ENCODE assay signal across 25 cellular contexts in the genomic region with DNA sequence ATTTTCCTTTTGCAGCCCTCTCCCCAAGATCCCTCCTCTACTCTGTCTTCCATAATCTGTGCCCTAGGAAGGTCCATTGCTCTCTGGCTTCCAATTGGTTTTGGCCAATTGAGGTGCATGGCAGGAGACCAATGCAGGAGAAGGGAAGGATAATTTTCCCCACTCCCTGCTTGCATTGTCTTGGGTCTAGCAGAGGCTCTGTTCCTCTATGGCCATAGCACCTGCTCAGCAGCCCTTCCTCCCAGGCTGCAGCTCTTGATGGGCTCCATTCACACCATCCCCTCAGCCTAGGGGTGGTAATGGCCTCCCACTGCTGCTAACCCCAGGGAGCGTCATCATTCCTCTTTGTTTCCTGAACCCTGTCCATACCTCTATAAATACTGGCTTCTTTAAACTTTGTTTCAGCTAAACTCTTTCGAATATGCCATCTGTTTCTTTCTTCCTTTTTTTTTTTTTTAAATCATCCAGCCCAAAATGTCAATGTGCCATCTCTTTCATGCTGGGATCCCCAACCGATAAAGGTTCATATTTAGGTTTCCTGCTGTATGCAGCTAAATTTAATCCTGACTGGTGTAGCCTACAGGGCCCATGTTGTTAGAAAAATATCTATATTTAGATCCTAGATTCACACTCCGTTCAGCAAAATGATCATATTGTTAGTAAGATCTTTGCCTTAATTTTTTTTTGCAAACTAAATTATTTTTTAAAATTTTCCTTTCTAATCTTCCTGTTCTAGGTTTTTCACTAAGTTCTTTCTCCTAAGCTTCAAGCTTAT.
"Had no signal": no experiment of that assay in that cellular context is flagged by ENCODE, and none has a peak within 500 bp of the region (broad histone marks: within the 10 kb centered on the region; RNA-seq: fewer than 3 reads in every experiment).

No MANE protein-coding gene starts in this region.

- H3K27me3 Mint-ChIP-seq: activated B cell treated with CpG ODN at 0.5 μM for 24 hours; activated CD4-positive, alpha-beta memory T cell treated with anti-CD3 and anti-CD28 coated beads, Interleukin-2, amount 10 ng/mL, durations not matched to agents 7 days and 5 days; activated naive CD4-positive, alpha-beta T cell treated with anti-CD3 and anti-CD28 coated beads, Interleukin-2, amount 10 ng/mL, durations not matched to agents 7 days and 5 days; activated naive CD8-positive, alpha-beta T cell treated with anti-CD3 and anti-CD28 coated beads, Interleukin-2, amount 50 U/mL, for 24 hours; naive thymus-derived CD4-positive, alpha-beta T cell had no signal

- H2AFZ ChIP-seq: neural progenitor cell had no signal

- H3K4me1 Mint-ChIP-seq: activated B cell treated with CpG ODN at 0.5 μM for 24 hours; activated CD4-positive, alpha-beta memory T cell treated with anti-CD3 and anti-CD28 coated beads, Interleukin-2, amount 10 ng/mL, durations not matched to agents 7 days and 5 days; activated naive CD4-positive, alpha-beta T cell treated with anti-CD3 and anti-CD28 coated beads, Interleukin-2, amount 10 ng/mL, durations not matched to agents 7 days and 5 days; activated naive CD8-positive, alpha-beta T cell treated with anti-CD3 and anti-CD28 coated beads, Interleukin-2, amount 50 U/mL, for 24 hours; neural progenitor cell had no signal

- H3K9ac ChIP-seq: neural progenitor cell had no signal

- H3K27ac ChIP-seq: body of pancreas, cardiac muscle cell, heart right ventricle, left lung, neural progenitor cell, sigmoid colon, thoracic aorta, upper lobe of left lung had no signal

- H3K4me1 ChIP-seq: body of pancreas, left lung, neural progenitor cell, sigmoid colon, upper lobe of left lung had no signal

- H3K27ac Mint-ChIP-seq: activated B cell treated with CpG ODN at 0.5 μM for 24 hours; activated CD4-positive, alpha-beta memory T cell treated with anti-CD3 and anti-CD28 coated beads, Interleukin-2, amount 10 ng/mL, durations not matched to agents 7 days and 5 days; activated naive CD4-positive, alpha-beta T cell treated with anti-CD3 and anti-CD28 coated beads, Interleukin-2, amount 10 ng/mL, durations not matched to agents 7 days and 5 days; activated naive CD8-positive, alpha-beta T cell treated with anti-CD3 and anti-CD28 coated beads, Interleukin-2, amount 50 U/mL, for 24 hours; activated T-cell treated with anti-CD3 and anti-CD28 coated beads, Interleukin-2, amount 50 U/mL, for 72 hours; neural progenitor cell had no signal

- H3K36me3 Mint-ChIP-seq: neural progenitor cell had no signal

- H3K36me3 ChIP-seq: cardiac muscle cell, heart right ventricle, left lung, neural progenitor cell, sigmoid colon, thoracic aorta, upper lobe of left lung had no signal

- H3K9me3 ChIP-seq: body of pancreas, left lung, sigmoid colon, thoracic aorta, upper lobe of left lung had no signal

- H3K4me3 Mint-ChIP-seq: activated B cell treated with CpG ODN at 0.5 μM for 24 hours; activated CD4-positive, alpha-beta memory T cell treated with anti-CD3 and anti-CD28 coated beads, Interleukin-2, amount 10 ng/mL, durations not matched to agents 7 days and 5 days; activated naive CD4-positive, alpha-beta T cell treated with anti-CD3 and anti-CD28 coated beads, Interleukin-2, amount 10 ng/mL, durations not matched to agents 7 days and 5 days; activated naive CD8-positive, alpha-beta T cell treated with anti-CD3 and anti-CD28 coated beads, Interleukin-2, amount 50 U/mL, for 24 hours; activated T-cell treated with anti-CD3 and anti-CD28 coated beads, Interleukin-2, amount 50 U/mL, for 72 hours; naive thymus-derived CD4-positive, alpha-beta T cell; neural progenitor cell had no signal

- DNase-seq: activated B cell treated with CpG ODN at 0.5 μM for 24 hours; activated CD4-positive, alpha-beta memory T cell treated with anti-CD3 and anti-CD28 coated beads, Interleukin-2, amount 10 ng/mL, durations not matched to agents 7 days and 5 days; activated CD4-positive, alpha-beta T cell treated with anti-CD3 and anti-CD28 coated beads for 4 hours; activated effector memory CD4-positive, alpha-beta T cell treated with anti-CD3 and anti-CD28 coated beads, Interleukin-2, amount 50 U/mL, for 16 hours; activated naive CD4-positive, alpha-beta T cell treated with anti-CD3 and anti-CD28 coated beads, Interleukin-2, amount 10 ng/mL, durations not matched to agents 7 days and 5 days; activated naive CD8-positive, alpha-beta T cell treated with anti-CD3 and anti-CD28 coated beads, Interleukin-2, amount 50 U/mL, for 24 hours; activated T-cell treated with anti-CD3 and anti-CD28 coated beads, Interleukin-2, amount 50 U/mL, for 72 hours; anterior cingulate cortex; body of pancreas; foreskin fibroblast; heart right ventricle; kidney glomerular epithelial cell; left lung; naive thymus-derived CD4-positive, alpha-beta T cell; sigmoid colon; stimulated activated CD4-positive, alpha-beta T cell treated with anti-CD3 and anti-CD28 coated beads, Interleukin-2, amount 100 ng/mL, for 48 hours; stimulated activated CD8-positive, alpha-beta memory T cell treated with anti-CD3 and anti-CD28 coated beads, Interleukin-4, amount 100 ng/mL, for 48 hours; stimulated activated naive CD4-positive, alpha-beta T cell; T-helper 9 cell; upper lobe of left lung had no signal

- H3K4me3 ChIP-seq: body of pancreas, cardiac muscle cell, heart right ventricle, left lung, lung, neural progenitor cell, sigmoid colon, smooth muscle cell, thoracic aorta, upper lobe of left lung had no signal

- H3K4me2 ChIP-seq: neural progenitor cell, smooth muscle cell had no signal

- H3K27me3 ChIP-seq: body of pancreas, cardiac muscle cell, heart right ventricle, left lung, neural progenitor cell, sigmoid colon, upper lobe of left lung had no signal

- H3K9me3 Mint-ChIP-seq: activated B cell treated with CpG ODN at 0.5 μM for 24 hours; activated T-cell treated with anti-CD3 and anti-CD28 coated beads, Interleukin-2, amount 50 U/mL, for 72 hours; neural progenitor cell had no signal

- ATAC-seq: activated naive CD8-positive, alpha-beta T cell treated with anti-CD3 and anti-CD28 coated beads, Interleukin-2, amount 50 U/mL, for 24 hours; activated T-cell treated with anti-CD3 and anti-CD28 coated beads, Interleukin-2, amount 50 U/mL, for 72 hours; body of pancreas; heart right ventricle; left lung; naive thymus-derived CD4-positive, alpha-beta T cell had no signal
